Comparison of ENCODE assay signal across 30 cellular contexts in the genomic region with DNA sequence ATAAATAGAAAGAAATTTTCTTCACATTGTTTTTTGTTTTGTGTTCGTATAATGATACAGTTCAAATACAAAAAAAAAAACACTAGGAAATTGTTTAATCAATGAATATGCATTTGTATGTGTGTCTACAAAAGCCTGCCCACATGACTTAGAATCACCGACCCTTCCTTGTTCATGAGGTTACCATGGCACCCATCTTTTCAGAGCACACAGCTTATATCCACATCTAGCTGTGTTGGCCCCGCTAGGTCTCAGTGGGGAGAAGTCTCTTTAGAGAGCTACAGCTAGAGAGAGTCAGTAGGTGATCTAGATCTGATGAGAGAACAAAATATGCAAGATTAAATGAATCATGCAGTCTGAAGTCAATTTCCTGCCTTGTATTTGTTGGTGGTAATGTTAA.
"Had no signal": no experiment of that assay in that cellular context is flagged by ENCODE, and none has a peak within 500 bp of the region (broad histone marks: within the 10 kb centered on the region; RNA-seq: fewer than 3 reads in every experiment).

No MANE protein-coding gene starts in this region.

- H3K9me3 ChIP-seq: breast epithelium, heart left ventricle, psoas muscle, thyroid gland, upper lobe of left lung, vagina had no signal

- H3K4me1 ChIP-seq: breast epithelium, heart left ventricle, parathyroid adenoma, psoas muscle, thyroid gland, upper lobe of left lung, vagina had no signal

- H3K27ac ChIP-seq: breast epithelium, heart left ventricle, parathyroid adenoma, psoas muscle, thyroid gland, upper lobe of left lung, vagina had no signal

- ATAC-seq: activated naive CD4-positive, alpha-beta T cell treated with anti-CD3 and anti-CD28 coated beads, Interleukin-2, amount 50 U/mL, for 72 hours; esophagus mucosa; heart left ventricle; left colon; psoas muscle; stimulated activated memory B cell treated with anti-CD40 and anti-IgM and Interleukin-4, amounts not matched to agents 10 μg/mL and 1 μg/mL and 100 μg/mL, for 72 hours; stimulated activated naive CD8-positive, alpha-beta T cell treated with anti-CD3 and anti-CD28 coated beads, Interleukin-15, amount 100 ng/mL, for 72 hours; WTC11 had no signal

- H3K27me3 ChIP-seq: breast epithelium, heart left ventricle, thyroid gland, upper lobe of left lung, vagina had no signal

- DNase-seq: activated CD4-positive, alpha-beta memory T cell treated with anti-CD3 and anti-CD28 coated beads, Interleukin-2, amount 10 ng/mL, durations not matched to agents 7 days and 5 days; activated CD4-positive, alpha-beta T cell treated with anti-CD3 and anti-CD28 coated beads for 1 hour; activated CD4-positive, alpha-beta T cell treated with anti-CD3 and anti-CD28 coated beads, Interleukin-2, amount 10 ng/mL, durations not matched to agents 7 days and 5 days; activated CD8-positive, alpha-beta memory T cell treated with anti-CD3 and anti-CD28 coated beads, Interleukin-2, amount 50 U/mL, for 48 hours; activated T-cell treated with anti-CD3 and anti-CD28 coated beads, Interleukin-2, amount 50 U/mL, for 24 hours; central memory CD4-positive, alpha-beta T cell; foreskin fibroblast; heart left ventricle; hypothalamus; immature natural killer cell; kidney; left colon; naive B cell; nephron progenitor cell; occipital lobe; psoas muscle; stimulated activated CD4-positive, alpha-beta T cell treated with anti-CD3 and anti-CD28 coated beads, Interleukin-1b, Interleukin-23, amount 100 ng/mL, for 48 hours; stimulated activated CD4-positive, alpha-beta T cell treated with anti-CD3 and anti-CD28 coated beads, Interleukin-4, amount 100 ng/mL, for 4 hours; stimulated activated CD8-positive, alpha-beta memory T cell treated with anti-CD3 and anti-CD28 coated beads, Interleukin-4, amount 100 ng/mL, for 48 hours; stimulated activated naive CD8-positive, alpha-beta T cell treated with anti-CD3 and anti-CD28 coated beads, Interleukin-15, amount 100 ng/mL, for 72 hours; thyroid gland; upper lobe of left lung had no signal

- H3K36me3 ChIP-seq: breast epithelium, heart left ventricle, thyroid gland, upper lobe of left lung, vagina had no signal

- H3K4me3 ChIP-seq: breast epithelium, heart left ventricle, psoas muscle, smooth muscle cell, thyroid gland, upper lobe of left lung, vagina had no signal
